28 cellular contexts compared by ENCODE assay signal in genomic region chr3:95798628-95799027, GRCh38.
"Had no signal": no experiment of that assay in that cellular context is flagged by ENCODE, and none has a peak within 500 bp of the region (broad histone marks: within the 10 kb centered on the region; RNA-seq: fewer than 3 reads in every experiment).

No MANE protein-coding gene starts in this region.

- H3K9me3 ChIP-seq: ascending aorta had no signal

- H3K4me1 ChIP-seq: ascending aorta had no signal

- H3K36me3 ChIP-seq: ascending aorta had no signal

- H3K27me3 ChIP-seq: ascending aorta had no signal

- H3K27ac ChIP-seq: ascending aorta had no signal

- H3K4me3 ChIP-seq: ascending aorta had no signal

- DNase-seq: activated CD4-positive, alpha-beta T cell treated with anti-CD3 and anti-CD28 coated beads, Interleukin-2, amount 10 ng/mL, durations not matched to agents 24 days and 14 days; activated CD4-positive, alpha-beta T cell treated with anti-CD3 and anti-CD28 coated beads, Interleukin-2, amount 50 U/mL, for 4 hours; activated CD8-positive, alpha-beta T cell treated with anti-CD3 and anti-CD28 coated beads for 36 hours; activated effector memory CD4-positive, alpha-beta T cell treated with anti-CD3 and anti-CD28 coated beads, Interleukin-2, amount 50 U/mL, for 16 hours; activated naive CD4-positive, alpha-beta T cell; activated naive CD4-positive, alpha-beta T cell treated with anti-CD3 and anti-CD28 coated beads, Interleukin-2, amount 50 U/mL, for 16 hours; activated naive CD8-positive, alpha-beta T cell treated with anti-CD3 and anti-CD28 coated beads for 36 hours; activated T-cell treated with anti-CD3 and anti-CD28 coated beads, Interleukin-2, amount 50 U/mL, for 1 hour; activated T-cell treated with anti-CD3 and anti-CD28 coated beads, Interleukin-2, amount 50 U/mL, for 72 hours; amygdala; caudate nucleus; cerebellar nuclear complex; MM.1S; MV-4-11; NCI-H1092; NCI-H1436 treated with DMSO at 0.1 percent for 48 hours; NCI-H1694 treated with DMSO at 0.1 percent for 48 hours; NCI-H2029; NCI-H510A; NCI-H526; NCI-H748 treated with DMSO at 0.1 percent for 48 hours; SHP77 treated with DMSO at 0.1 percent for 48 hours; SW 1271; T1000 had no signal

- ATAC-seq: activated CD8-positive, alpha-beta T cell treated with anti-CD3 and anti-CD28 coated beads for 36 hours; activated T-cell treated with anti-CD3 and anti-CD28 coated beads, Interleukin-2, amount 50 U/mL, for 72 hours; activated T-helper 17 cell treated with anti-CD3 and anti-CD28 coated beads, Interleukin-2, amount 50 U/mL, for 72 hours; Panc1; SK-N-SH treated with all-trans-retinoic acid at 6 μM for 48 hours had no signal
